ENCODE assay signal across 9 cellular contexts in genomic region chr12:90253674-90254181, GRCh38.
A peak's percentile ranks its signal among the peaks of the same experiment; 100 is the strongest.
DNase-seq lines count a peak whose midpoint lies in the region; ATAC-seq and TF ChIP-seq lines count a peak whose summit lies in the region.
"Had no signal": no experiment of that assay in that cellular context is flagged by ENCODE, and none has a peak within 500 bp of the region (broad histone marks: within the 10 kb centered on the region; RNA-seq: fewer than 3 reads in every experiment).

No MANE protein-coding gene starts in this region.

- H3K4me3 Mint-ChIP-seq in CD4-positive, alpha-beta T cell = no peak overlapping the region

- no peak for TF ChIP-seq CTCF in CD4-positive, alpha-beta T cell (IDR thresholded peaks at IDR 0.05)
- peak; percentile 33 for TF ChIP-seq CTCF in fibroblast of pulmonary artery (IDR thresholded peaks at IDR 0.05; ENCODE audit: low read length, missing control alignments)

- ATAC-seq in CD4-positive, alpha-beta T cell (ENCODE audit: poor library complexity) = peak; percentile 39
- ATAC-seq in GM18873 (IDR thresholded peaks at IDR 0.05; ENCODE audit: low FRiP score, unreplicated experiment) (peak; percentile 100), HG03060 (IDR thresholded peaks at IDR 0.05; ENCODE audit: low read depth, unreplicated experiment) (peak; percentile 99)

- H3K9me3 Mint-ChIP-seq in CD4-positive, alpha-beta T cell = no peaks in the 10 kb centered on the region

- no peak overlapping the region for H3K27ac Mint-ChIP-seq in CD4-positive, alpha-beta T cell

- peaks cover 10% of the 10 kb centered on the region for H3K4me1 Mint-ChIP-seq in CD4-positive, alpha-beta T cell (ENCODE audit: low read depth)

- POLR2A ChIA-PET in CD4-positive, alpha-beta T cell (lab: Charles Lee) = no interaction called here

- no peaks in the 10 kb centered on the region for H3K27me3 ChIP-seq in CD4-positive, alpha-beta T cell (ENCODE audit: control insufficient read depth, insufficient read depth, low read length)

- intact Hi-C loops in CD4-positive, alpha-beta T cell (cut with DNase I, micrococcal nuclease) = no loop called here
- intact Hi-C loops in posterior vena cava (cut with DNase I) = no loop called here

- CTCF ChIA-PET in CD4-positive, alpha-beta T cell (lab: Charles Lee) = interaction anchor here (1.0 kb wide), 1 partner anchor 709 kb away, joined by 3 read pairs; no protein-coding TSS in a partner anchor

- no peak overlapping the region for H3K4me3 ChIP-seq in fibroblast of pulmonary artery (replicated peaks; ENCODE audit: low read depth, low read length)
- H3K4me3 ChIP-seq: SK-N-MC had no signal

- peak in 5 of 10 experiments; percentile 2 to 9 (median 8) for DNase-seq in CD4-positive, alpha-beta T cell
- DNase-seq in NCI-H526 (lab: John Stamatoyannopoulos, UW) (peak; percentile 29 to 43), fibroblast of pulmonary artery (ENCODE audit: low read depth) (peak; percentile 91), posterior vena cava (ENCODE audit: low spot score) (peak; percentile 87), NCI-H2107 (lab: John Stamatoyannopoulos, UW) (no peak)
- peak; percentile 60 for DNase-seq in activated CD8-positive, alpha-beta memory T cell treated with anti-CD3 and anti-CD28 coated beads, Interleukin-2, amount 50 U/mL, for 48 hours

- no peaks in the 10 kb centered on the region for H3K9me3 ChIP-seq in CD4-positive, alpha-beta T cell (ENCODE audit: control insufficient read depth, low read length)

- no peaks in the 10 kb centered on the region for H3K36me3 Mint-ChIP-seq in CD4-positive, alpha-beta T cell (ENCODE audit: low read depth)

- H3K27me3 Mint-ChIP-seq in CD4-positive, alpha-beta T cell = no peaks in the 10 kb centered on the region

- H3K27ac ChIP-seq in CD4-positive, alpha-beta T cell (ENCODE audit: low read depth, low read length) = no peak overlapping the region
- H3K27ac ChIP-seq: SK-N-MC had no signal

Comparison
In these comparisons a context has a peak if more than half of its experiments do, and no peak if none do; other contexts are left out.
1. ATAC-seq: peak in every context shown above with its lines; median percentile 100 in GM18873; 99 in HG03060; 39 in CD4-positive, alpha-beta T cell.